Comparison of ENCODE assay signal across 10 cellular contexts in genomic region chr3:22471557-22471956, GRCh38.
"Had no signal": no experiment of that assay in that cellular context is flagged by ENCODE, and none has a peak within 500 bp of the region (broad histone marks: within the 10 kb centered on the region; RNA-seq: fewer than 3 reads in every experiment).

No MANE protein-coding gene starts in this region.

- H3K9me3 Mint-ChIP-seq: GM23338, H9 had no signal

- H3K4me3 Mint-ChIP-seq: GM23338, H9, HFFc6 had no signal

- H3K9ac ChIP-seq: GM23248 had no signal

- ATAC-seq: GM23338, HCT116 had no signal

- H3K27ac Mint-ChIP-seq: GM23338, H9, HFFc6 had no signal

- H3K4me3 ChIP-seq: GM23248, GM23338, HAP-1 had no signal

- H3K4me1 Mint-ChIP-seq: GM23338, H9 had no signal

- DNase-seq: GM23248, GOT3, H7, H9, HCEC 1CT, HFFc6 had no signal

- FAIRE-seq: H54 had no signal

- H3K4me2 ChIP-seq: GM23338 had no signal

- H3K4me1 ChIP-seq: HAP-1 had no signal

- H3K9me3 ChIP-seq: HAP-1 had no signal

- H3K36me3 ChIP-seq: HAP-1 had no signal

- H2AFZ ChIP-seq: GM23248, GM23338 had no signal

- H3K27ac ChIP-seq: GM23248 had no signal
